27 cellular contexts compared by ENCODE assay signal in genomic region chr13:64527561-64527960, GRCh38.
"Had no signal": no experiment of that assay in that cellular context is flagged by ENCODE, and none has a peak within 500 bp of the region (broad histone marks: within the 10 kb centered on the region; RNA-seq: fewer than 3 reads in every experiment).

No MANE protein-coding gene starts in this region.

- FAIRE-seq: endothelial cell of umbilical vein, keratinocyte had no signal

- H3K9me3 ChIP-seq: esophagus squamous epithelium, gastrocnemius medialis, suprapubic skin, transverse colon had no signal

- DNase-seq: dermis blood vessel endothelial cell; effector memory CD4-positive, alpha-beta T cell; erythroblast; esophagus squamous epithelium; gastrocnemius medialis; head of caudate nucleus; mesenchymal stem cell; mucosa of descending colon; naive B cell; stimulated activated CD4-positive, alpha-beta T cell treated with anti-CD3 and anti-CD28 coated beads, Interleukin-12 subunit alpha, Interleukin-12 subunit beta, amount 100 ng/mL, for 4 hours; stimulated activated CD4-positive, alpha-beta T cell treated with anti-CD3 and anti-CD28 coated beads, Interleukin-1b, Interleukin-23, amount 100 ng/mL, for 48 hours; stimulated activated CD4-positive, alpha-beta T cell treated with anti-CD3 and anti-CD28 coated beads, Interleukin-4, amount 100 ng/mL, for 1 hour; stimulated activated CD8-positive, alpha-beta memory T cell treated with anti-CD3 and anti-CD28 coated beads, Interleukin-4, amount 100 ng/mL, for 48 hours; stimulated activated naive CD4-positive, alpha-beta T cell; stimulated activated naive CD8-positive, alpha-beta T cell treated with anti-CD3 and anti-CD28 coated beads, Interleukin-15, amount 100 ng/mL, for 72 hours; transverse colon had no signal

- H3K4me3 ChIP-seq: coronary artery, esophagus squamous epithelium, gastrocnemius medialis, lung, mucosa of descending colon, neural progenitor cell, smooth muscle cell, suprapubic skin, transverse colon had no signal

- H3K9ac ChIP-seq: neural progenitor cell, parathyroid adenoma had no signal

- ATAC-seq: gastrocnemius medialis; left lobe of liver; mucosa of descending colon; natural killer cell treated with Interleukin-12 subunit alpha and Interleukin-12 subunit beta and Interleukin-15 and Interleukin-18, amount 100 ng/mL, for 72 hours; sciatic nerve; stimulated activated naive CD8-positive, alpha-beta T cell treated with anti-CD3 and anti-CD28 coated beads, Interleukin-15, amount 100 ng/mL, for 72 hours had no signal

- H3K79me2 ChIP-seq: parathyroid adenoma had no signal

- H3K36me3 ChIP-seq: esophagus squamous epithelium, gastrocnemius medialis, neural progenitor cell, suprapubic skin, transverse colon had no signal

- H3K4me1 ChIP-seq: esophagus squamous epithelium, gastrocnemius medialis, neural progenitor cell, parathyroid adenoma, suprapubic skin, transverse colon had no signal

- H3K27ac ChIP-seq: coronary artery, esophagus squamous epithelium, gastrocnemius medialis, neural progenitor cell, parathyroid adenoma, suprapubic skin, transverse colon had no signal

- H3K4me2 ChIP-seq: neural progenitor cell, smooth muscle cell had no signal

- H2AFZ ChIP-seq: neural progenitor cell, parathyroid adenoma had no signal

- H3K27me3 ChIP-seq: esophagus squamous epithelium, gastrocnemius medialis, neural progenitor cell, suprapubic skin, transverse colon had no signal
